ENCODE assay signal across 13 cellular contexts in the genomic region with DNA sequence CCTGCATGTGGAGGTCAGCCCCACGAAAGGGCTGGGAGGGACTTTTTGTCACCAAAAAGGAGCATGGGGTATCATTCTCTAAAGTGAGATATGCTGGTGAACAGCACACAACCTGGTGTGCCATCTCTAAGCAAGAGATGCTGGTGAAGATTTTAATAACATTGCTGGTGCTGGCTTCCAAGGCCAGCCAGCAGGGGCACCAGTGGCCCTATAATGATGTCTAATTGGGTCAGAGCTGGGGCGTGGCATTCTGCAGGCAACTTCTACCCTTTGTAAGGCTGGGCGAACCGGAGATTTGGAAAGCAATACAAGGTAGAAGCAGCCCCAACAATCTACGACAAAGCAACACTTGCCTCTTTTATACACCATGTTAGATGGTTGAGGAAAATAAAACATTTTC. TPM values are rescaled to one million over a fixed set of nuclear protein-coding genes. Genes with fewer than 3 reads are reported as not detected.
DNase-seq lines count a peak whose midpoint lies in the region; ATAC-seq and TF ChIP-seq lines count a peak whose summit lies in the region.
"Had no signal": no experiment of that assay in that cellular context is flagged by ENCODE, and none has a peak within 500 bp of the region (broad histone marks: within the 10 kb centered on the region; RNA-seq: fewer than 3 reads in every experiment).

No MANE protein-coding gene starts in this region.

- POLR2A ChIA-PET in OCI-LY7 (lab: Charles Lee) = no interaction called here

- H3K4me2 ChIP-seq in OCI-LY7 (ENCODE audit: low read length) = no peak overlapping the region

- no peaks in the 10 kb centered on the region for H4K20me1 ChIP-seq in OCI-LY7 (ENCODE audit: insufficient read depth, low read length)

- H3K36me3 ChIP-seq in BE2C (no peaks in the 10 kb centered on the region), OCI-LY7 (ENCODE audit: insufficient read depth, low read length) (no peaks in the 10 kb centered on the region), heart left ventricle (no peaks in the 10 kb centered on the region)
- H3K36me3 ChIP-seq: MG63, SJSA1 had no signal

- TF ChIP-seq POLR2A in heart left ventricle (IDR thresholded peaks at IDR 0.05) = no peak

- no peaks in the 10 kb centered on the region for H3K9me3 ChIP-seq in BE2C
- H3K9me3 ChIP-seq in OCI-LY7 (ENCODE audit: low read length) = no peaks in the 10 kb centered on the region
- H3K9me3 ChIP-seq in heart left ventricle = no peaks in the 10 kb centered on the region
- H3K9me3 ChIP-seq: MG63, SJSA1 had no signal

- no peak overlapping the region for H3K27ac ChIP-seq in OCI-LY7 (ENCODE audit: low read depth, low read length, poor library complexity, severe bottlenecking)
- no peak overlapping the region for H3K27ac ChIP-seq in heart left ventricle

- no peaks in the 10 kb centered on the region for H3K9me2 ChIP-seq in OCI-LY7 (ENCODE audit: insufficient read depth, low read length)

- no peak for DNase-seq in BE2C
- DNase-seq in OCI-LY7 (ENCODE audit: low spot score) = peak; percentile 7
- no peak for DNase-seq in epithelial cell of proximal tubule (ENCODE audit: low read depth)
- DNase-seq in heart left ventricle = no peak
- no peak for DNase-seq in GM19238 (ENCODE audit: insufficient read length, low spot score)
- no peak for DNase-seq in HK-2 (ENCODE audit: unreplicated experiment)
- DNase-seq: activated CD4-positive, CD25-positive, alpha-beta regulatory T cell treated with anti-CD3 and anti-CD28 coated beads, Interleukin-2, amount 50 U/mL, for 72 hours; activated effector memory CD4-positive, alpha-beta T cell treated with Interleukin-2 at 50 U/mL for 16 hours; MG63 had no signal

- CTCF ChIA-PET in OCI-LY7 (lab: Charles Lee; ENCODE audit: unreplicated experiment) = no interaction called here

- no TSS peak for BruUV-seq in OCI-LY7 (replicated peaks; lab: Mats Ljungman, UMichigan)

- WGBS in heart left ventricle, 4 donors = 80 to 90% (median 84%) methylated on average over 4 to 5 of the region's 5 CpGs

- intact Hi-C loops in OCI-LY7 (cut with micrococcal nuclease; ENCODE audit: unreplicated experiment) = no loop called here
- intact Hi-C loops in heart left ventricle (cut with DNase I) = no loop called here

- H3K4me1 ChIP-seq in BE2C (no peaks in the 10 kb centered on the region), OCI-LY7 (ENCODE audit: insufficient read depth, low read length, poor library complexity, severe bottlenecking) (no peaks in the 10 kb centered on the region), heart left ventricle (peaks cover 0 to 9% (median 0%) of the 10 kb centered on the region in 12 donors)

- no peaks in the 10 kb centered on the region for H3K79me2 ChIP-seq in OCI-LY7 (ENCODE audit: insufficient read depth, low read depth, low read length)

- TF ChIP-seq CTCF in BE2C (IDR thresholded peaks at IDR 0.05; ENCODE audit: low read depth, low read length) = peak; percentile 9; the same call in 1 of the 2 replicates
- TF ChIP-seq CTCF in GM12872 (IDR thresholded peaks at IDR 0.05; ENCODE audit: insufficient read depth, low read depth, low read length) = peak; percentile 46
- TF ChIP-seq CTCF in OCI-LY7 (conservative IDR thresholded peaks at IDR 0.05; ENCODE audit: low read length) = peak; percentile 64
- peak; percentile 32 for TF ChIP-seq CTCF in epithelial cell of proximal tubule (conservative IDR thresholded peaks at IDR 0.05; ENCODE audit: low read depth, low read length)
- no peak for TF ChIP-seq CTCF in heart left ventricle (IDR thresholded peaks at IDR 0.05)

- H3K27me3 ChIP-seq in BE2C (no peaks in the 10 kb centered on the region), heart left ventricle (no peaks in the 10 kb centered on the region)
- H3K27me3 ChIP-seq: MG63, SJSA1 had no signal

- H3K4me3 ChIP-seq in BE2C (ENCODE audit: low read depth, low read length) (no peak overlapping the region), OCI-LY7 (ENCODE audit: low read depth, low read length, poor library complexity, severe bottlenecking) (no peak overlapping the region), epithelial cell of proximal tubule (ENCODE audit: low read depth, low read length) (no peak overlapping the region), heart left ventricle (no peak overlapping the region)
- H3K4me3 ChIP-seq: MG63, SJSA1 had no signal

- H2AFZ ChIP-seq in OCI-LY7 (ENCODE audit: low read length) = no peak overlapping the region

- no peak for ATAC-seq in activated CD4-positive, CD25-positive, alpha-beta regulatory T cell treated with anti-CD3 and anti-CD28 coated beads, Interleukin-2, amount 50 U/mL, for 24 hours
- ATAC-seq in heart left ventricle = no peak

RNA-seq across cellular contexts. Expression of gene SDR42E1, which starts 16.8 kb away (rescaled TPM):
- polyA plus RNA-seq in BE2C (2012; ENCODE audit: insufficient read depth, insufficient read length, low read depth) = 0.06 TPM
- under 0.01 TPM in 1 of 2 replicates, not detected in the other for total RNA-seq in OCI-LY7 (2014; rRNA removed; shearing (Covaris generic))
- 0.53 and 0.65 TPM in 2 replicates for total RNA-seq in OCI-LY7 (2022)
- total RNA-seq in epithelial cell of proximal tubule = 13.5 and 16.1 TPM in 2 replicates
- 1 to 10 TPM in 2 of 9 donors, under 1 TPM in 6, not detected in 1; 0.06 to 2.2 (median 0.76) TPM for total RNA-seq in heart left ventricle
- polyA plus RNA-seq in heart left ventricle = under 1 TPM; 0.11 to 0.78 TPM
- total RNA-seq: NCI-H460, SJSA1 had no signal

RNA-seq across cellular contexts. Expression of gene HSD17B2, which starts 40.6 kb away (rescaled TPM):
- not detected for polyA plus RNA-seq in BE2C (2012; ENCODE audit: insufficient read depth, insufficient read length, low read depth)
- not detected in 2 replicates for total RNA-seq in OCI-LY7 (2014; rRNA removed; shearing (Covaris generic))
- total RNA-seq in OCI-LY7 (2022) (not detected in 2 replicates), epithelial cell of proximal tubule (0.29 and 0.72 TPM in 2 replicates), heart left ventricle (not detected)
- under 1 TPM in 1 of 2 donors, not detected in 1; 0.11 TPM for polyA plus RNA-seq in heart left ventricle
- total RNA-seq: NCI-H460 had no signal

Comparison
In these comparisons a context has a peak if more than half of its experiments do, and no peak if none do; other contexts are left out.
1. CTCF ChIP-seq: peak in BE2C (single experiment), GM12872 (single experiment), OCI-LY7 (single experiment) and epithelial cell of proximal tubule (single experiment); none in heart left ventricle (0 of 12).